1 cellular context compared by ENCODE assay signal in genomic region chr19:56367829-56368711, GRCh38.
A peak's percentile ranks its signal among the peaks of the same experiment; 100 is the strongest.
TF ChIP-seq lines count a peak whose summit lies in the region.

No MANE protein-coding gene starts in this region.

TF ChIP-seq in HepG2, 621 proteins besides CTCF, POLR2A, EP300 and RAD21 (continued from another document and continues in another):
- TF ChIP-seq FOXO4 (CRISPR knock-in tag; conservative IDR thresholded peaks at IDR 0.05) (no peak), PRDM15 (CRISPR knock-in tag; IDR thresholded peaks at IDR 0.05) (peak; percentile 46; the same call in 1 of the 2 replicates), SAP130 (CRISPR knock-in tag; IDR thresholded peaks at IDR 0.05; ENCODE audit: low read depth) (peak; percentile 55), MZF1 (CRISPR knock-in tag; IDR thresholded peaks at IDR 0.05; ENCODE audit: borderline replicate concordance) (no peak), SNAPC4 (CRISPR knock-in tag; IDR thresholded peaks at IDR 0.05) (no peak), MXD4 (CRISPR knock-in tag; IDR thresholded peaks at IDR 0.05) (0 out of 2 replicates have a peak, but pooled peaks have one; percentile 35), ETV6 (CRISPR knock-in tag; conservative IDR thresholded peaks at IDR 0.05) (no peak), ZNF891 (CRISPR knock-in tag; IDR thresholded peaks at IDR 0.05) (peak; percentile 58; the same call in 1 of the 2 replicates), ZNF34 (CRISPR knock-in tag; IDR thresholded peaks at IDR 0.05; ENCODE audit: borderline replicate concordance) (no peak), MAFF (IDR thresholded peaks at IDR 0.05; ENCODE audit: low read depth, low read length) (no peak), HMG20A (CRISPR knock-in tag; IDR thresholded peaks at IDR 0.05; ENCODE audit: borderline replicate concordance) (no peak), ZNF496 (CRISPR knock-in tag; IDR thresholded peaks at IDR 0.05; ENCODE audit: insufficient replicate concordance) (no peak), SOX13 (IDR thresholded peaks at IDR 0.05) (no peak), SOX13 (CRISPR knock-in tag; conservative IDR thresholded peaks at IDR 0.05 in 1 of 2, IDR thresholded peaks at IDR 0.05 in 1 of 2) (no peak; a peak in 1 of 4 replicates), AKAP8 (CRISPR knock-in tag; IDR thresholded peaks at IDR 0.05) (no peak), NFE2 (CRISPR knock-in tag; IDR thresholded peaks at IDR 0.05) (no peak), ZFP36L1 (CRISPR knock-in tag; IDR thresholded peaks at IDR 0.05) (no peak), ETV5 (CRISPR knock-in tag; IDR thresholded peaks at IDR 0.05; ENCODE audit: borderline replicate concordance) (no peak), ELF4 (CRISPR knock-in tag; IDR thresholded peaks at IDR 0.05; ENCODE audit: borderline replicate concordance) (no peak), MIER2 (CRISPR knock-in tag; IDR thresholded peaks at IDR 0.05) (no peak), ZNF383 (CRISPR knock-in tag; IDR thresholded peaks at IDR 0.05; ENCODE audit: borderline replicate concordance) (no peak), TCF12 (IDR thresholded peaks at IDR 0.05) (no peak), TCF12 (CRISPR knock-in tag; IDR thresholded peaks at IDR 0.05) (no peak), SRSF9 (IDR thresholded peaks at IDR 0.05; ENCODE audit: borderline replicate concordance, insufficient read depth, low read depth, low read length, poor library complexity, severe bottlenecking) (no peak), FUBP1 (CRISPR knock-in tag; IDR thresholded peaks at IDR 0.05; ENCODE audit: borderline replicate concordance) (no peak), ZNF782 (CRISPR knock-in tag; IDR thresholded peaks at IDR 0.05; ENCODE audit: borderline replicate concordance) (no peak), PATZ1 (CRISPR knock-in tag; IDR thresholded peaks at IDR 0.05) (peak; percentile 41; the same call in 1 of the 2 replicates), ZNF678 (CRISPR knock-in tag; IDR thresholded peaks at IDR 0.05) (no peak), ZNF710 (CRISPR knock-in tag; IDR thresholded peaks at IDR 0.05; ENCODE audit: borderline replicate concordance) (no peak), ZNF879 (CRISPR knock-in tag; IDR thresholded peaks at IDR 0.05) (no peak), CREB1 (IDR thresholded peaks at IDR 0.05) (0 out of 2 replicates have a peak, but pooled peaks have one; percentile 29), CREB1 (CRISPR knock-in tag; IDR thresholded peaks at IDR 0.05) (peak; percentile 40), SRSF1 (optimal IDR thresholded peaks at IDR 0.05; ENCODE audit: low read depth, low read length) (no peak), ZBTB4 (CRISPR knock-in tag; IDR thresholded peaks at IDR 0.05; ENCODE audit: borderline replicate concordance) (no peak; the same call in 1 of the 2 replicates), NFYC (CRISPR knock-in tag; IDR thresholded peaks at IDR 0.05) (0 out of 2 replicates have a peak, but pooled peaks have one; percentile 27), PRPF4 (IDR thresholded peaks at IDR 0.05; ENCODE audit: low read depth, low read length, poor library complexity, severe bottlenecking) (no peak), ZBTB7B (CRISPR knock-in tag; IDR thresholded peaks at IDR 0.05) (no peak), SMAD9 (CRISPR knock-in tag; IDR thresholded peaks at IDR 0.05) (no peak), SMC3 (IDR thresholded peaks at IDR 0.05; ENCODE audit: low read length) (no peak), ZNF550 (CRISPR knock-in tag; IDR thresholded peaks at IDR 0.05; ENCODE audit: borderline replicate concordance) (no peak), ZFP37 (CRISPR knock-in tag; IDR thresholded peaks at IDR 0.05; ENCODE audit: borderline replicate concordance) (peak; percentile 69; the same call in 1 of the 2 replicates), MBNL3 (CRISPR knock-in tag; conservative IDR thresholded peaks at IDR 0.05) (no peak), PHF20 (CRISPR knock-in tag; IDR thresholded peaks at IDR 0.05) (peak; percentile 61; the same call in 1 of the 2 replicates), DR1 (CRISPR knock-in tag; IDR thresholded peaks at IDR 0.05) (no peak; the same call in 1 of the 2 replicates), IRX3 (CRISPR knock-in tag; IDR thresholded peaks at IDR 0.05; ENCODE audit: borderline replicate concordance, low read depth) (no peak), BORCS8-MEF2B (CRISPR knock-in tag; IDR thresholded peaks at IDR 0.05) (peak; percentile 76), NR2C2 (CRISPR knock-in tag; IDR thresholded peaks at IDR 0.05; ENCODE audit: borderline replicate concordance) (peak; percentile 27), ZZZ3 (CRISPR knock-in tag; IDR thresholded peaks at IDR 0.05; ENCODE audit: borderline replicate concordance) (no peak)
